15 cellular contexts compared by ENCODE assay signal in the genomic region with DNA sequence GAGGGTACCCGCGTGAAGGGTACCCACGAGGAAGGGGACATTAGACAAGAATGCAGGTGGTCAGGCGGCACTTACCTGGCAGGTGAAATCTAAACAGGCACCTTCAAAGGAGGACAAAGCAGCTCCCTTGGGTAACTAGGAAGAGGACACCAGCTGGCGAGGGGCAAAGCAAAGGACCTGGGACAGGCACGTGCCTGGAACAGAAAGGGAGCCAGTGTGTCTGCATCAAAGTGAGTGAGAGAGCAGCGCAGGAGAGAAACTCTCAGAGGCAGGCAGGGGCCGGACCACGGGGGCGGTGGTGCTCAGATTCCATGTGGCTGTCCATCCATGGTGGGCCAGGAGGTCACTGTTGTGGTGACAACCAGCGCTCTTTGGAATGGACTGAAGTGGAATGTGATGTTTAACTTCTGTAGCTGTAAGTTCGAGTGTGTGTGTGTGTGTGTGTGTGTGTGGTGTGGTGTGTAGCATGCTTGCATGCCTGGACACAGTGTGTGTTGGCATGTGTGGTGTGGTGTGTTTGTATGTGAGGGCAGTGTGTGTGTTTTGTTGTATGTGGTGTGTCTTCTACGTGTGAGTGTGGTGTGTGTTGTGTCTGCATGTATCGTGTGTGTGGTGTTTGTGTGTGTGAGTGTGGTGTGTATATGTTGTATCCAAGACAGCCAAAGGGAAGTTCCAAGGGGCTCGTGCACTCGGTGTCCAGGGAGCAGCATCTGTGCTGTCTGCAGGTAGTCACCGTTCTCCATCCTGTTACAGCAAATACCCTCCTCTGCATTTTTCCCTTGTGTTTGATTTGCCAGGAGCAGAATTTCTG.
A peak's percentile ranks its signal among the peaks of the same experiment; 100 is the strongest.
DNase-seq lines count a peak whose midpoint lies in the region; ATAC-seq, FAIRE-seq and TF ChIP-seq lines count a peak whose summit lies in the region.
"Had no signal": no experiment of that assay in that cellular context is flagged by ENCODE, and none has a peak within 500 bp of the region (broad histone marks: within the 10 kb centered on the region; RNA-seq: fewer than 3 reads in every experiment).

No MANE protein-coding gene starts in this region.

- TF ChIP-seq RAD21 in SK-N-SH (IDR thresholded peaks at IDR 0.05; ENCODE audit: low read length): no peak

- no peak overlapping the region for H3K4me2 ChIP-seq in SK-N-SH

- DNase-seq in EH (ENCODE audit: low read depth) (peak; percentile 10), RWPE1 (ENCODE audit: low spot score) (no peak), kidney (peak; percentile 67), pancreas (peak in 4 of 6 donors; percentile 1 to 38 (median 19)), NCI-H345 (lab: John Stamatoyannopoulos, UW) (no peak), SK-N-SH (no peak), GM03348 (ENCODE audit: low spot score) (no peak)
- DNase-seq: dermis blood vessel endothelial cell; DMS53; NCI-H2081 treated with DMSO at 0.1 percent for 48 hours; stimulated activated CD4-positive, alpha-beta T cell treated with anti-CD3 and anti-CD28 coated beads, Interleukin-4, amount 100 ng/mL, for 4 hours had no signal

- no peaks in the 10 kb centered on the region for H3K4me1 ChIP-seq in kidney (ENCODE audit: control insufficient read depth in 1 of 2, insufficient read depth in 1 of 2, low read depth in 1 of 2, low read length in 2 of 2)
- no peaks in the 10 kb centered on the region for H3K4me1 ChIP-seq in pancreas
- peaks cover 0 to 2% of the 10 kb centered on the region in 2 experiments; a peak in 1 of 4 replicates for H3K4me1 ChIP-seq in SK-N-SH (ENCODE audit: control insufficient read depth in 1 of 2, insufficient read depth in 2 of 2, low read depth in 1 of 2, low read length in 1 of 2)

- no peak for TF ChIP-seq EP300 in SK-N-SH (IDR thresholded peaks at IDR 0.05; ENCODE audit: borderline replicate concordance in 1 of 2, low read depth in 1 of 2, low read length in 1 of 2)

- no peaks in the 10 kb centered on the region for H3K27me3 ChIP-seq in pancreas
- H3K27me3 ChIP-seq in SK-N-SH (ENCODE audit: insufficient read depth): no peaks in the 10 kb centered on the region
- H3K27me3 ChIP-seq: BLaER1 treated with 17β-estradiol and CSF1 and Interleukin-3, amounts not matched to agents 10 nM and 100 nM; sigmoid colon had no signal

- H3K36me3 ChIP-seq in kidney (ENCODE audit: control insufficient read depth in 1 of 2, insufficient read depth in 2 of 2, low read length in 2 of 2): no peaks in the 10 kb centered on the region
- H3K36me3 ChIP-seq in pancreas: no peaks in the 10 kb centered on the region
- H3K36me3 ChIP-seq in SK-N-SH (replicated peaks in 1 of 2; ENCODE audit: control insufficient read depth in 1 of 2, insufficient read depth in 2 of 2, low read length in 1 of 2): no peaks in the 10 kb centered on the region
- H3K36me3 ChIP-seq: BLaER1 treated with 17β-estradiol and CSF1 and Interleukin-3, amounts not matched to agents 10 nM and 100 nM; sigmoid colon had no signal

- ATAC-seq in pancreas (no peak), GM19463 (IDR thresholded peaks at IDR 0.05; ENCODE audit: unreplicated experiment) (no peak)
- ATAC-seq: stimulated activated effector memory CD8-positive, alpha-beta T cell treated with anti-CD3 and anti-CD28 coated beads, Interleukin-12 subunit alpha, Interleukin-12 subunit beta, amount 100 ng/mL, for 72 hours had no signal

- H3K79me2 ChIP-seq in SK-N-SH (ENCODE audit: insufficient read depth): no peaks in the 10 kb centered on the region

- H3K27ac ChIP-seq in RWPE1 (0 out of 2 replicates have a peak overlapping the region, but pooled peaks have one; percentile 15), kidney (ENCODE audit: low read depth in 2 of 2, low read length in 2 of 2) (no peak overlapping the region), pancreas (no peak overlapping the region), SK-N-SH (ENCODE audit: low read depth in 2 of 2, low read length in 1 of 2) (no peak overlapping the region)
- H3K27ac ChIP-seq: sigmoid colon had no signal

- H4K20me1 ChIP-seq in SK-N-SH (ENCODE audit: insufficient read depth): no peaks in the 10 kb centered on the region

- 93 to 95% methylated on average over 17 of the region's 17 CpGs for WGBS in pancreas, 2 donors
- whole genome bisulfite sequencing in SK-N-SH (ENCODE audit: low lambda C conversion rate): 62% methylated on average over 16 of the region's 17 CpGs

- FAIRE-seq in kidney (lab: Jason Lieb, UNC): no peak
- FAIRE-seq in pancreas (lab: Jason Lieb, UNC): no peak

- TF ChIP-seq CTCF in RWPE1 (conservative IDR thresholded peaks at IDR 0.05; ENCODE audit: low read depth): no peak
- TF ChIP-seq CTCF in kidney (IDR thresholded peaks at IDR 0.05; ENCODE audit: borderline replicate concordance, extremely low read depth, insufficient read depth): no peak
- no peak for TF ChIP-seq CTCF in pancreas (IDR thresholded peaks at IDR 0.05)
- no peak for TF ChIP-seq CTCF in SK-N-SH (IDR thresholded peaks at IDR 0.05)

- H3K9me3 ChIP-seq in kidney (ENCODE audit: control insufficient read depth in 1 of 2, low read length in 2 of 2) (no peaks in the 10 kb centered on the region), pancreas (no peaks in the 10 kb centered on the region), SK-N-SH (no peaks in the 10 kb centered on the region)
- H3K9me3 ChIP-seq: sigmoid colon had no signal

- CTCF ChIA-PET in RWPE1 (lab: Yijun Ruan, JAX): interaction anchor here (0.6 kb wide), 1 partner anchor 498 kb away, joined by 4 read pairs; no protein-coding TSS in a partner anchor
- CTCF ChIA-PET in SK-N-SH (lab: Yijun Ruan, JAX): no interaction called here

- H3K4me3 ChIP-seq in kidney (ENCODE audit: low read length in 2 of 2) (no peak overlapping the region), pancreas (no peak overlapping the region), SK-N-SH (ENCODE audit: low read depth in 2 of 2, low read length in 1 of 2) (no peak overlapping the region)
- H3K4me3 ChIP-seq: BLaER1 treated with 17β-estradiol and CSF1 and Interleukin-3, amounts not matched to agents 10 nM and 100 nM; sigmoid colon had no signal

- POLR2A ChIA-PET in RWPE1 (lab: Yijun Ruan, JAX; ENCODE audit: low non-redundant PET): no interaction called here
- POLR2A ChIA-PET in SK-N-SH (lab: Yijun Ruan, JAX): no interaction called here

- H3K9me2 ChIP-seq in SK-N-SH: no peaks in the 10 kb centered on the region

- no peak overlapping the region for H2AFZ ChIP-seq in SK-N-SH (ENCODE audit: low read depth)

- H3F3A ChIP-seq in SK-N-SH (replicated peaks; ENCODE audit: insufficient read depth): no peaks in the 10 kb centered on the region

- H3K9ac ChIP-seq in kidney (ENCODE audit: low read length in 2 of 2) (no peak overlapping the region), SK-N-SH (no peak overlapping the region)
- H3K9ac ChIP-seq: BLaER1 treated with 17β-estradiol and CSF1 and Interleukin-3, amounts not matched to agents 10 nM and 100 nM had no signal

- intact Hi-C loops in kidney (cut with DNase I) (no loop called here), pancreas (cut with DNase I) (no loop called here)

TF ChIP-seq in SK-N-SH, 30 proteins besides CTCF, POLR2A, EP300 and RAD21:
- TF ChIP-seq JUND (IDR thresholded peaks at IDR 0.05): no peak
- no peak for TF ChIP-seq RCOR1 (IDR thresholded peaks at IDR 0.05; ENCODE audit: low read length)
- TF ChIP-seq, protein P1, sequence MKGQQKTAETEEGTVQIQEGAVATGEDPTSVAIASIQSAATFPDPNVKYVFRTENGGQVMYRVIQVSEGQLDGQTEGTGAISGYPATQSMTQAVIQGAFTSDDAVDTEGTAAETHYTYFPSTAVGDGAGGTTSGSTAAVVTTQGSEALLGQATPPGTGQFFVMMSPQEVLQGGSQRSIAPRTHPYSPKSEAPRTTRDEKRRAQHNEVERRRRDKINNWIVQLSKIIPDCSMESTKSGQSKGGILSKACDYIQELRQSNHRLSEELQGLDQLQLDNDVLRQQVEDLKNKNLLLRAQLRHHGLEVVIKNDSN (IDR thresholded peaks at IDR 0.05; ENCODE audit: borderline replicate concordance, low read depth): no peak
- no peak for TF ChIP-seq TEAD4 (IDR thresholded peaks at IDR 0.05; ENCODE audit: borderline replicate concordance, insufficient read depth)
- no peak for TF ChIP-seq MEF2A (IDR thresholded peaks at IDR 0.05; ENCODE audit: borderline replicate concordance, low read depth)
- no peak for TF ChIP-seq NRF1 (IDR thresholded peaks at IDR 0.05; ENCODE audit: low read depth, low read length)
- TF ChIP-seq GABPA (IDR thresholded peaks at IDR 0.05; ENCODE audit: low read depth): no peak
- TF ChIP-seq MXI1 (IDR thresholded peaks at IDR 0.05; ENCODE audit: low read depth, low read length): no peak

Comparison
In these comparisons a context has a peak if more than half of its experiments do, and no peak if none do; other contexts are left out.
1. DNase-seq: peak in EH (single experiment), kidney (single experiment) and pancreas (4 of 6); none in RWPE1 (single experiment), NCI-H345 (single experiment), SK-N-SH (single experiment) and GM03348 (single experiment).